Comparison of ENCODE assay signal across 9 cellular contexts in the genomic region with DNA sequence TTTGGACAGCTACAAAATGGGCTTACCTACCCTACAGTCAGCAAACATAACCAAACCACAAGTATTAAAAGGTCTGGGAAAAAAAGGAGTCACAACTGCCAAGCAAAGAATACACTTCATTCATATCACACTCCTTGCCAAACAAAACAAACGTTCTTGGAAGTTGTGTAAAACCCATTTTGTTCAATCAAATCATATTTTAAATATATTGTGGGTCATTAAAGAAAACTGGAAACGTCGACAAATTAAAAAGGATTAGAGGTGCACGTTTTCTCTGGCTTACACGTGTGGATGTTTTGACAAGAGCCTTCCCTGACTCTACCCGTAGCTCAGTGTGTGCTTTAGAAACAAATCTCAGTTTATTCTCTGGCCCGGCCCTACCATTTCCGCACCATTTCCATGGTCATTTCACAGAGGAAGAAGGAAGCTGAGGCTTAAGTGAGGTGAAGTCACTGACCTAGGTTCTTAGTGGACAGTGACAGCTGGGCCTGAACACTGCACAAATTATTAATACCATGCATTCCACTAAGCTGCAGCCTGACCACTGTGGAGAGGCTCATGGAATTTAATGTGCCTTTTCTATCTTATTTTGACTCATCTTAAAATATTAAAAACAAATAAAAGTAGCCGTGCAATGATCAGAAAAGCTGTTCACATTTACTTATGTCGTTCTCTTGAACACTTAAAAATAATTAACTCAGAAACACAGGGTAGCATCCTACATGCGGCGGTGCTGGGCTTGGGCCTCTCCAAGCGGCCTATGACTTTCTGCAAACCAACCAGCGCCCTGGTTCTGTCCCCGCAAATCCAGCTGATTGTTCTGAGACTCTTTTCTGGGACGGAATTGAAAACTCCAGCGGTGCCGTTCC. TPM values are rescaled to one million over a fixed set of nuclear protein-coding genes. Genes with fewer than 3 reads are reported as not detected.
A peak's percentile ranks its signal among the peaks of the same experiment; 100 is the strongest.
DNase-seq lines count a peak whose midpoint lies in the region; ATAC-seq and TF ChIP-seq lines count a peak whose summit lies in the region.
"Had no signal": no experiment of that assay in that cellular context is flagged by ENCODE, and none has a peak within 500 bp of the region (broad histone marks: within the 10 kb centered on the region; RNA-seq: fewer than 3 reads in every experiment).

No MANE protein-coding gene starts in this region.

- H3K4me3 ChIP-seq in cardiac muscle cell (peak overlapping the region; percentile 76), psoas muscle (peak overlapping the region; percentile 93)

- H3K27ac ChIP-seq in cardiac muscle cell (peak overlapping the region; percentile 28), psoas muscle (peak overlapping the region; percentile 81)

- ATAC-seq in psoas muscle = peak; percentile 71 to 90 (median 80)

- H3K9me3 ChIP-seq in cardiac muscle cell (ENCODE audit: low read depth) (no peaks in the 10 kb centered on the region), psoas muscle (no peaks in the 10 kb centered on the region)

- H3K9me3 Mint-ChIP-seq in activated CD4-positive, alpha-beta memory T cell treated with anti-CD3 and anti-CD28 coated beads, Interleukin-2, amount 10 ng/mL, durations not matched to agents 7 days and 5 days = no peaks in the 10 kb centered on the region

- H3K4me1 Mint-ChIP-seq in activated CD4-positive, alpha-beta memory T cell treated with anti-CD3 and anti-CD28 coated beads, Interleukin-2, amount 10 ng/mL, durations not matched to agents 7 days and 5 days = peaks cover 16% of the 10 kb centered on the region

- intact Hi-C loops in psoas muscle (cut with DNase I) = no loop called here

- H3K36me3 Mint-ChIP-seq in activated CD4-positive, alpha-beta memory T cell treated with anti-CD3 and anti-CD28 coated beads, Interleukin-2, amount 10 ng/mL, durations not matched to agents 7 days and 5 days (ENCODE audit: low read depth) = no peaks in the 10 kb centered on the region

- no peaks in the 10 kb centered on the region for H3K36me3 ChIP-seq in cardiac muscle cell
- no peaks in the 10 kb centered on the region for H3K36me3 ChIP-seq in psoas muscle (ENCODE audit: insufficient read depth in 1 of 2, low read depth in 1 of 2)

- H3K4me3 Mint-ChIP-seq in activated CD4-positive, alpha-beta memory T cell treated with anti-CD3 and anti-CD28 coated beads, Interleukin-2, amount 10 ng/mL, durations not matched to agents 7 days and 5 days = peak overlapping the region; percentile 79

- CTCF ChIA-PET in activated CD4-positive, alpha-beta memory T cell treated with anti-CD3 and anti-CD28 coated beads, Interleukin-2, amount 10 ng/mL, durations not matched to agents 7 days and 5 days (lab: Charles Lee) = interaction anchor here (1.8 kb wide), 1 partner anchor 9 kb away, joined by 5 read pairs; no protein-coding TSS in a partner anchor

- TF ChIP-seq CTCF in cardiac muscle cell (IDR thresholded peaks at IDR 0.05; ENCODE audit: low read depth, low read length) (no peak), psoas muscle (IDR thresholded peaks at IDR 0.05) (no peak)

- peaks cover 8% of the 10 kb centered on the region for H3K4me1 ChIP-seq in cardiac muscle cell (ENCODE audit: low read depth)
- peaks cover 16% of the 10 kb centered on the region for H3K4me1 ChIP-seq in psoas muscle

- DNase-seq in stimulated activated CD4-positive, alpha-beta T cell treated with anti-CD3 and anti-CD28 coated beads, Interleukin-15, amount 100 ng/mL, for 24 hours = peak; percentile 11
- no peak for DNase-seq in stimulated activated CD4-positive, alpha-beta T cell treated with anti-CD3 and anti-CD28 coated beads, Interleukin-4, amount 100 ng/mL, for 4 hours
- DNase-seq in activated CD4-positive, alpha-beta memory T cell treated with anti-CD3 and anti-CD28 coated beads, Interleukin-2, amount 10 ng/mL, durations not matched to agents 7 days and 5 days = no peak
- peak; percentile 24 to 62 for DNase-seq in cardiac muscle cell (ENCODE audit: low read depth in 1 of 2, low spot score in 1 of 2)
- DNase-seq in psoas muscle = no peak
- no peak for DNase-seq in DMS79 (lab: John Stamatoyannopoulos, UW)
- DNase-seq in globus pallidus (ENCODE audit: low spot score) = no peak
- DNase-seq in DMS79 treated with DMSO at 0.1 percent for 48 hours (lab: John Stamatoyannopoulos, UW) = no peak

- WGBS in psoas muscle, 3 donors = 4 to 6% (median 6%) methylated on average over 18 of the region's 18 CpGs

- POLR2A ChIA-PET in activated CD4-positive, alpha-beta memory T cell treated with anti-CD3 and anti-CD28 coated beads, Interleukin-2, amount 10 ng/mL, durations not matched to agents 7 days and 5 days (lab: Charles Lee) = interaction anchor here (0.6 to 1.2 kb wide), 2 partner anchors 9 to 211 kb away, joined by 3 read pairs; no protein-coding TSS in a partner anchor

- peak overlapping the region; percentile 52 for H3K27ac Mint-ChIP-seq in activated CD4-positive, alpha-beta memory T cell treated with anti-CD3 and anti-CD28 coated beads, Interleukin-2, amount 10 ng/mL, durations not matched to agents 7 days and 5 days

- H3K27me3 Mint-ChIP-seq in activated CD4-positive, alpha-beta memory T cell treated with anti-CD3 and anti-CD28 coated beads, Interleukin-2, amount 10 ng/mL, durations not matched to agents 7 days and 5 days = no peaks in the 10 kb centered on the region

- H3K27me3 ChIP-seq in cardiac muscle cell (no peaks in the 10 kb centered on the region), psoas muscle (ENCODE audit: insufficient read depth in 3 of 3, low read length in 2 of 3) (no peaks in the 10 kb centered on the region)

RNA-seq across cellular contexts. Expression of a gene that starts 1.0 kb away (rescaled TPM):
- 1 to 10 TPM; 4.5 to 4.6 TPM for total RNA-seq in activated CD4-positive, alpha-beta memory T cell treated with anti-CD3 and anti-CD28 coated beads, Interleukin-2, amount 10 ng/mL, durations not matched to agents 7 days and 5 days
- total RNA-seq in cardiac muscle cell (4.2 and 10.9 TPM in 2 replicates), psoas muscle (10 to 100 TPM in 3 of 4 donors, 1 to 10 TPM in 1; 9.7 to 19.4 (median 14.4) TPM)
- polyA plus RNA-seq in cardiac muscle cell (7.7 and 14.4 TPM in 2 replicates), psoas muscle (1 to 10 TPM; 4.5 to 7.9 (median 5.4) TPM)

RNA-seq across cellular contexts. Expression of a gene that starts 38.2 kb away (rescaled TPM):
- total RNA-seq in activated CD4-positive, alpha-beta memory T cell treated with anti-CD3 and anti-CD28 coated beads, Interleukin-2, amount 10 ng/mL, durations not matched to agents 7 days and 5 days = not detected
- not detected in 2 replicates for total RNA-seq in cardiac muscle cell
- not detected in 2 replicates for polyA plus RNA-seq in cardiac muscle cell
- 1 to 10 TPM in 1 of 4 donors, not detected in 3; 1.3 TPM for total RNA-seq in psoas muscle
- polyA plus RNA-seq in psoas muscle = not detected
- total RNA-seq: pulmonary artery endothelial cell had no signal

Comparison
In these comparisons a context has a peak if more than half of its experiments do, and no peak if none do; other contexts are left out.
1. DNase-seq: peak in stimulated activated CD4-positive, alpha-beta T cell treated with anti-CD3 and anti-CD28 coated beads, Interleukin-15, amount 100 ng/mL, for 24 hours (single experiment) and cardiac muscle cell (2 of 2); none in stimulated activated CD4-positive, alpha-beta T cell treated with anti-CD3 and anti-CD28 coated beads, Interleukin-4, amount 100 ng/mL, for 4 hours (0 of 2), activated CD4-positive, alpha-beta memory T cell treated with anti-CD3 and anti-CD28 coated beads, Interleukin-2, amount 10 ng/mL, durations not matched to agents 7 days and 5 days (single experiment), psoas muscle (0 of 2), DMS79 (single experiment), globus pallidus (single experiment) and DMS79 treated with DMSO at 0.1 percent for 48 hours (single experiment).